Comparison of ENCODE assay signal across 11 cellular contexts in the genomic region with DNA sequence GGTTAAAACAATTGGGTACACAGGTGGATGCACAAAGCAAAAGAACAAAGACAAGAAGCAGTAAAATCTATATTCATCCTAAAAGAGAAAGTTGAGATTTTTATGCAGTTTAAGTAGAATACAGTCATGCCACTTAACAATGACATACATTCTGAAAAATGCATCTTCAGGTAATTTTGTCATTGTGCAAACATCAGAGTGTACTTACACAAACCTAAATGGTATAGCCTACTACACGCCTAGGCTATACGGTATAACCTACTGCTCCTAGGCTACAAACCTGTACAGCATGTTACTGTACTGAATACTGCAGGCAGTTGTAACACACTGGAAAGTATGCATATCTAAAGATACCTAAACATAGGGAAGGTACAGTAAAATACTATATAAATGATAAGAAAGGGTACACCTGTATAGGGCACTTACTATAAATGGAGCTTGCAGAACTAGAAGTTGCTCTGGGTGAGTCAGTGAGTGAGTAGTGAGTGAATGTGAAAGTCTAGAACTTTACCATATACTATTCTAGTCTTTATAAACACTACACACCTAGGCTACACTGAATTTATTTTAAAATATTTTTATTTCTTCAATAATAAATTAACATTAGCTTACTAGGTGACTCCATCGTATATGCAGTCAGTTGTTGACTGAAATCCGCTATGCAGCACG.
"Had no signal": no experiment of that assay in that cellular context is flagged by ENCODE, and none has a peak within 500 bp of the region (broad histone marks: within the 10 kb centered on the region; RNA-seq: fewer than 3 reads in every experiment).

No MANE protein-coding gene starts in this region.

- H3K4me3 ChIP-seq: sigmoid colon had no signal

- H3K27me3 Mint-ChIP-seq: activated naive CD4-positive, alpha-beta T cell treated with anti-CD3 and anti-CD28 coated beads, Interleukin-2, amount 50 U/mL, for 24 hours; brain; dendritic cell treated with granulocyte-macrophage colony-stimulating factor and Interleukin-4, amounts not matched to agents 40 ng/mL and 50 ng/mL, for 4 days had no signal

- H3K27ac Mint-ChIP-seq: activated naive CD4-positive, alpha-beta T cell treated with anti-CD3 and anti-CD28 coated beads, Interleukin-2, amount 50 U/mL, for 24 hours; brain; dendritic cell treated with granulocyte-macrophage colony-stimulating factor and Interleukin-4, amounts not matched to agents 40 ng/mL and 50 ng/mL, for 4 days had no signal

- H3K4me3 Mint-ChIP-seq: activated naive CD4-positive, alpha-beta T cell treated with anti-CD3 and anti-CD28 coated beads, Interleukin-2, amount 50 U/mL, for 24 hours; brain; dendritic cell treated with granulocyte-macrophage colony-stimulating factor and Interleukin-4, amounts not matched to agents 40 ng/mL and 50 ng/mL, for 4 days had no signal

- H3K27me3 ChIP-seq: sigmoid colon had no signal

- H3K9me3 Mint-ChIP-seq: activated naive CD4-positive, alpha-beta T cell treated with anti-CD3 and anti-CD28 coated beads, Interleukin-2, amount 50 U/mL, for 24 hours had no signal

- DNase-seq: activated CD4-positive, alpha-beta T cell treated with anti-CD3 and anti-CD28 coated beads, Interleukin-2, amount 50 U/mL, for 1 hour; activated effector memory CD4-positive, alpha-beta T cell treated with Interleukin-2 at 50 U/mL for 16 hours; cerebellar nuclear complex; hypothalamus; kidney glomerular epithelial cell; sigmoid colon; stimulated activated CD4-positive, alpha-beta T cell treated with anti-CD3 and anti-CD28 coated beads, Interleukin-12 subunit alpha, Interleukin-12 subunit beta, amount 100 ng/mL, for 4 hours; stimulated activated naive CD4-positive, alpha-beta T cell had no signal

- H3K36me3 Mint-ChIP-seq: activated naive CD4-positive, alpha-beta T cell treated with anti-CD3 and anti-CD28 coated beads, Interleukin-2, amount 50 U/mL, for 24 hours; brain had no signal

- H3K36me3 ChIP-seq: sigmoid colon had no signal

- H3K4me1 Mint-ChIP-seq: activated naive CD4-positive, alpha-beta T cell treated with anti-CD3 and anti-CD28 coated beads, Interleukin-2, amount 50 U/mL, for 24 hours; brain had no signal
